ENCODE assay signal across 10 cellular contexts in genomic region chr15:38688761-38689160, GRCh38.
DNase-seq lines count a peak whose midpoint lies in the region; ATAC-seq and FAIRE-seq lines count a peak whose summit lies in the region.
"Had no signal": no experiment of that assay in that cellular context is flagged by ENCODE, and none has a peak within 500 bp of the region (broad histone marks: within the 10 kb centered on the region; RNA-seq: fewer than 3 reads in every experiment).

No MANE protein-coding gene starts in this region.

- DNase-seq in GM19239 (ENCODE audit: insufficient read length, low spot score) (no peak), T-helper 9 cell (peak; percentile 41), amygdala (lab: John Stamatoyannopoulos, UW) (no peak), medulla oblongata (ENCODE audit: extremely low spot score) (no peak)
- DNase-seq in activated effector memory CD4-positive, alpha-beta T cell treated with Interleukin-2 at 50 U/mL for 16 hours: peak; percentile 66
- peak; percentile 64 to 69 for DNase-seq in stimulated activated CD4-positive, alpha-beta T cell treated with anti-CD3 and anti-CD28 coated beads, Interleukin-2, amount 100 ng/mL, for 24 hours
- DNase-seq: naive B cell, NCI-H1436 treated with DMSO at 0.1 percent for 48 hours had no signal

- peak; percentile 64 for FAIRE-seq in GM19239 (lab: Jason Lieb, UNC)

- ATAC-seq in GM19467 (IDR thresholded peaks at IDR 0.05; ENCODE audit: unreplicated experiment) (no peak), GM21515 (IDR thresholded peaks at IDR 0.05; ENCODE audit: unreplicated experiment) (no peak)

Comparison
In these comparisons a context has a peak if more than half of its experiments do, and no peak if none do; other contexts are left out.
1. DNase-seq: peak in T-helper 9 cell (single experiment), activated effector memory CD4-positive, alpha-beta T cell treated with Interleukin-2 at 50 U/mL for 16 hours (single experiment) and stimulated activated CD4-positive, alpha-beta T cell treated with anti-CD3 and anti-CD28 coated beads, Interleukin-2, amount 100 ng/mL, for 24 hours (2 of 2); none in GM19239 (single experiment), amygdala (0 of 56) and medulla oblongata (single experiment).